ENCODE assay signal across 1 cellular context in the genomic region with DNA sequence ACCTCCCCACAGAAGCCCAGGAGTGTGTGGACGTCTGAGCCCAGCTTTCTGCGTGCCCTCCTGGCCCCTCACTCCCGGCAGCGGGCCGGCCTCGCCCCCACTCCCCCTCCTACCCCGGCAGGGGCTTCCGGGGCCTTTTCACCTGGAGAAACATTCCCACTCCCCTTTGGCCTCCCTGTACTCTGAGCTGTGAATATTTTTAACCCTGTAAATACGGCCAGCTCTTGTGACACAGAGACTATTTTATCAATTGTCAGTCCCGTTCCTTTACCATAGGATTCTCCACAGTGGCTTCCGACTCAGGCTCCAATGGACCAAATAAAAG.
A peak's percentile ranks its signal among the peaks of the same experiment; 100 is the strongest.
TF ChIP-seq lines count a peak whose summit lies in the region.

No MANE protein-coding gene starts in this region.

TF ChIP-seq in HepG2, 621 proteins besides CTCF, POLR2A, EP300 and RAD21 (continues in another document):
- TF ChIP-seq, protein P1, sequence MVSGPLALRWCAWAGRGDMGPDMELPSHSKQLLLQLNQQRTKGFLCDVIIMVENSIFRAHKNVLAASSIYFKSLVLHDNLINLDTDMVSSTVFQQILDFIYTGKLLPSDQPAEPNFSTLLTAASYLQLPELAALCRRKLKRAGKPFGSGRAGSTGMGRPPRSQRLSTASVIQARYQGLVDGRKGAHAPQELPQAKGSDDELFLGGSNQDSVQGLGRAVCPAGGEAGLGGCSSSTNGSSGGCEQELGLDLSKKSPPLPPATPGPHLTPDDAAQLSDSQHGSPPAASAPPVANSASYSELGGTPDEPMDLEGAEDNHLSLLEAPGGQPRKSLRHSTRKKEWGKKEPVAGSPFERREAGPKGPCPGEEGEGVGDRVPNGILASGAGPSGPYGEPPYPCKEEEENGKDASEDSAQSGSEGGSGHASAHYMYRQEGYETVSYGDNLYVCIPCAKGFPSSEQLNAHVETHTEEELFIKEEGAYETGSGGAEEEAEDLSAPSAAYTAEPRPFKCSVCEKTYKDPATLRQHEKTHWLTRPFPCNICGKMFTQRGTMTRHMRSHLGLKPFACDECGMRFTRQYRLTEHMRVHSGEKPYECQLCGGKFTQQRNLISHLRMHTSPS (CRISPR knock-in tag; IDR thresholded peaks at IDR 0.05; ENCODE audit: low read depth): no peak
- TF ChIP-seq, protein P2, sequence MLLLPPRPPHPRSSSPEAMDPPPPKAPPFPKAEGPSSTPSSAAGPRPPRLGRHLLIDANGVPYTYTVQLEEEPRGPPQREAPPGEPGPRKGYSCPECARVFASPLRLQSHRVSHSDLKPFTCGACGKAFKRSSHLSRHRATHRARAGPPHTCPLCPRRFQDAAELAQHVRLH (CRISPR knock-in tag; IDR thresholded peaks at IDR 0.05; ENCODE audit: borderline replicate concordance, low read depth): no peak
- TF ChIP-seq, protein P3, sequence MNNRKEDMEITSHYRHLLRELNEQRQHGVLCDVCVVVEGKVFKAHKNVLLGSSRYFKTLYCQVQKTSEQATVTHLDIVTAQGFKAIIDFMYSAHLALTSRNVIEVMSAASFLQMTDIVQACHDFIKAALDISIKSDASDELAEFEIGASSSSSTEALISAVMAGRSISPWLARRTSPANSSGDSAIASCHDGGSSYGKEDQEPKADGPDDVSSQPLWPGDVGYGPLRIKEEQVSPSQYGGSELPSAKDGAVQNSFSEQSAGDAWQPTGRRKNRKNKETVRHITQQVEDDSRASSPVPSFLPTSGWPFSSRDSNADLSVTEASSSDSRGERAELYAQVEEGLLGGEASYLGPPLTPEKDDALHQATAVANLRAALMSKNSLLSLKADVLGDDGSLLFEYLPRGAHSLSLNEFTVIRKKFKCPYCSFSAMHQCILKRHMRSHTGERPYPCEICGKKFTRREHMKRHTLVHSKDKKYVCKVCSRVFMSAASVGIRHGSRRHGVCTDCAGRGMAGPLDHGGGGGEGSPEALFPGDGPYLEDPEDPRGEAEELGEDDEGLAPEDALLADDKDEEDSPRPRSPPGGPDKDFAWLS (CRISPR knock-in tag; IDR thresholded peaks at IDR 0.05; ENCODE audit: borderline replicate concordance): no peak
- TF ChIP-seq, protein P4, sequence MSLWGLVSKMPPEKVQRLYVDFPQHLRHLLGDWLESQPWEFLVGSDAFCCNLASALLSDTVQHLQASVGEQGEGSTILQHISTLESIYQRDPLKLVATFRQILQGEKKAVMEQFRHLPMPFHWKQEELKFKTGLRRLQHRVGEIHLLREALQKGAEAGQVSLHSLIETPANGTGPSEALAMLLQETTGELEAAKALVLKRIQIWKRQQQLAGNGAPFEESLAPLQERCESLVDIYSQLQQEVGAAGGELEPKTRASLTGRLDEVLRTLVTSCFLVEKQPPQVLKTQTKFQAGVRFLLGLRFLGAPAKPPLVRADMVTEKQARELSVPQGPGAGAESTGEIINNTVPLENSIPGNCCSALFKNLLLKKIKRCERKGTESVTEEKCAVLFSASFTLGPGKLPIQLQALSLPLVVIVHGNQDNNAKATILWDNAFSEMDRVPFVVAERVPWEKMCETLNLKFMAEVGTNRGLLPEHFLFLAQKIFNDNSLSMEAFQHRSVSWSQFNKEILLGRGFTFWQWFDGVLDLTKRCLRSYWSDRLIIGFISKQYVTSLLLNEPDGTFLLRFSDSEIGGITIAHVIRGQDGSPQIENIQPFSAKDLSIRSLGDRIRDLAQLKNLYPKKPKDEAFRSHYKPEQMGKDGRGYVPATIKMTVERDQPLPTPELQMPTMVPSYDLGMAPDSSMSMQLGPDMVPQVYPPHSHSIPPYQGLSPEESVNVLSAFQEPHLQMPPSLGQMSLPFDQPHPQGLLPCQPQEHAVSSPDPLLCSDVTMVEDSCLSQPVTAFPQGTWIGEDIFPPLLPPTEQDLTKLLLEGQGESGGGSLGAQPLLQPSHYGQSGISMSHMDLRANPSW (CRISPR knock-in tag; IDR thresholded peaks at IDR 0.05; ENCODE audit: borderline replicate concordance): no peak
- TF ChIP-seq, protein P5, sequence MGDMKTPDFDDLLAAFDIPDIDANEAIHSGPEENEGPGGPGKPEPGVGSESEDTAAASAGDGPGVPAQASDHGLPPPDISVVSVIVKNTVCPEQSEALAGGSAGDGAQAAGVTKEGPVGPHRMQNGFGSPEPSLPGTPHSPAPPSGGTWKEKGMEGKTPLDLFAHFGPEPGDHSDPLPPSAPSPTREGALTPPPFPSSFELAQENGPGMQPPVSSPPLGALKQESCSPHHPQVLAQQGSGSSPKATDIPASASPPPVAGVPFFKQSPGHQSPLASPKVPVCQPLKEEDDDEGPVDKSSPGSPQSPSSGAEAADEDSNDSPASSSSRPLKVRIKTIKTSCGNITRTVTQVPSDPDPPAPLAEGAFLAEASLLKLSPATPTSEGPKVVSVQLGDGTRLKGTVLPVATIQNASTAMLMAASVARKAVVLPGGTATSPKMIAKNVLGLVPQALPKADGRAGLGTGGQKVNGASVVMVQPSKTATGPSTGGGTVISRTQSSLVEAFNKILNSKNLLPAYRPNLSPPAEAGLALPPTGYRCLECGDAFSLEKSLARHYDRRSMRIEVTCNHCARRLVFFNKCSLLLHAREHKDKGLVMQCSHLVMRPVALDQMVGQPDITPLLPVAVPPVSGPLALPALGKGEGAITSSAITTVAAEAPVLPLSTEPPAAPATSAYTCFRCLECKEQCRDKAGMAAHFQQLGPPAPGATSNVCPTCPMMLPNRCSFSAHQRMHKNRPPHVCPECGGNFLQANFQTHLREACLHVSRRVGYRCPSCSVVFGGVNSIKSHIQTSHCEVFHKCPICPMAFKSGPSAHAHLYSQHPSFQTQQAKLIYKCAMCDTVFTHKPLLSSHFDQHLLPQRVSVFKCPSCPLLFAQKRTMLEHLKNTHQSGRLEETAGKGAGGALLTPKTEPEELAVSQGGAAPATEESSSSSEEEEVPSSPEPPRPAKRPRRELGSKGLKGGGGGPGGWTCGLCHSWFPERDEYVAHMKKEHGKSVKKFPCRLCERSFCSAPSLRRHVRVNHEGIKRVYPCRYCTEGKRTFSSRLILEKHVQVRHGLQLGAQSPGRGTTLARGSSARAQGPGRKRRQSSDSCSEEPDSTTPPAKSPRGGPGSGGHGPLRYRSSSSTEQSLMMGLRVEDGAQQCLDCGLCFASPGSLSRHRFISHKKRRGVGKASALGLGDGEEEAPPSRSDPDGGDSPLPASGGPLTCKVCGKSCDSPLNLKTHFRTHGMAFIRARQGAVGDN (CRISPR knock-in tag; IDR thresholded peaks at IDR 0.05): peak; percentile 59; the same call in 1 of the 2 replicates
- TF ChIP-seq ASH2L (IDR thresholded peaks at IDR 0.05; ENCODE audit: insufficient read length, low read depth, low read length) (no peak), EED (CRISPR knock-in tag; IDR thresholded peaks at IDR 0.05) (no peak), ZNF614 (CRISPR knock-in tag; IDR thresholded peaks at IDR 0.05; ENCODE audit: borderline replicate concordance) (no peak), FOSL2 (CRISPR knock-in tag; IDR thresholded peaks at IDR 0.05) (no peak), ZNF607 (CRISPR knock-in tag; IDR thresholded peaks at IDR 0.05; ENCODE audit: borderline replicate concordance) (no peak), HDAC1 (CRISPR knock-in tag; IDR thresholded peaks at IDR 0.05) (no peak), ZNF138 (CRISPR knock-in tag; IDR thresholded peaks at IDR 0.05; ENCODE audit: low read depth) (no peak), NR2F1 (CRISPR knock-in tag; IDR thresholded peaks at IDR 0.05) (no peak), ZNF446 (CRISPR knock-in tag; IDR thresholded peaks at IDR 0.05) (no peak), ZNF207 (IDR thresholded peaks at IDR 0.05; ENCODE audit: borderline replicate concordance) (no peak), ZNF781 (CRISPR knock-in tag; IDR thresholded peaks at IDR 0.05; ENCODE audit: borderline replicate concordance, not compliant biosample characterization) (no peak), NR2F6 (IDR thresholded peaks at IDR 0.05) (no peak), NR2F6 (CRISPR knock-in tag; IDR thresholded peaks at IDR 0.05) (0 out of 2 replicates have a peak, but pooled peaks have one; percentile 12), ZNF180 (CRISPR knock-in tag; IDR thresholded peaks at IDR 0.05; ENCODE audit: borderline replicate concordance, low read depth) (no peak), ZNF331 (CRISPR knock-in tag; IDR thresholded peaks at IDR 0.05) (no peak), GABPA (IDR thresholded peaks at IDR 0.05; ENCODE audit: low read depth, low read length) (no peak), GABPA (CRISPR knock-in tag; IDR thresholded peaks at IDR 0.05; ENCODE audit: low read depth) (peak; percentile 52; the same call in 1 of the 2 replicates), ARNTL (CRISPR knock-in tag; IDR thresholded peaks at IDR 0.05) (no peak), PITX1 (CRISPR knock-in tag; IDR thresholded peaks at IDR 0.05) (no peak), SAP130 (CRISPR knock-in tag; IDR thresholded peaks at IDR 0.05; ENCODE audit: low read depth) (no peak), FIP1L1 (IDR thresholded peaks at IDR 0.05; ENCODE audit: borderline replicate concordance, insufficient read depth, low read depth, low read length) (no peak), SIN3A (IDR thresholded peaks at IDR 0.05; ENCODE audit: borderline replicate concordance, low read depth, low read length) (no peak), ETV5 (CRISPR knock-in tag; IDR thresholded peaks at IDR 0.05; ENCODE audit: borderline replicate concordance) (peak; percentile 59; the same call in 1 of the 2 replicates)
- TF ChIP-seq, protein P6, sequence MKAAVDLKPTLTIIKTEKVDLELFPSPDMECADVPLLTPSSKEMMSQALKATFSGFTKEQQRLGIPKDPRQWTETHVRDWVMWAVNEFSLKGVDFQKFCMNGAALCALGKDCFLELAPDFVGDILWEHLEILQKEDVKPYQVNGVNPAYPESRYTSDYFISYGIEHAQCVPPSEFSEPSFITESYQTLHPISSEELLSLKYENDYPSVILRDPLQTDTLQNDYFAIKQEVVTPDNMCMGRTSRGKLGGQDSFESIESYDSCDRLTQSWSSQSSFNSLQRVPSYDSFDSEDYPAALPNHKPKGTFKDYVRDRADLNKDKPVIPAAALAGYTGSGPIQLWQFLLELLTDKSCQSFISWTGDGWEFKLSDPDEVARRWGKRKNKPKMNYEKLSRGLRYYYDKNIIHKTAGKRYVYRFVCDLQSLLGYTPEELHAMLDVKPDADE (CRISPR knock-in tag; IDR thresholded peaks at IDR 0.05): no peak
- TF ChIP-seq, protein P7, sequence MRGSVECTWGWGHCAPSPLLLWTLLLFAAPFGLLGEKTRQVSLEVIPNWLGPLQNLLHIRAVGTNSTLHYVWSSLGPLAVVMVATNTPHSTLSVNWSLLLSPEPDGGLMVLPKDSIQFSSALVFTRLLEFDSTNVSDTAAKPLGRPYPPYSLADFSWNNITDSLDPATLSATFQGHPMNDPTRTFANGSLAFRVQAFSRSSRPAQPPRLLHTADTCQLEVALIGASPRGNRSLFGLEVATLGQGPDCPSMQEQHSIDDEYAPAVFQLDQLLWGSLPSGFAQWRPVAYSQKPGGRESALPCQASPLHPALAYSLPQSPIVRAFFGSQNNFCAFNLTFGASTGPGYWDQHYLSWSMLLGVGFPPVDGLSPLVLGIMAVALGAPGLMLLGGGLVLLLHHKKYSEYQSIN (CRISPR knock-in tag; IDR thresholded peaks at IDR 0.05; ENCODE audit: borderline replicate concordance): no peak
- TF ChIP-seq, protein P8, sequence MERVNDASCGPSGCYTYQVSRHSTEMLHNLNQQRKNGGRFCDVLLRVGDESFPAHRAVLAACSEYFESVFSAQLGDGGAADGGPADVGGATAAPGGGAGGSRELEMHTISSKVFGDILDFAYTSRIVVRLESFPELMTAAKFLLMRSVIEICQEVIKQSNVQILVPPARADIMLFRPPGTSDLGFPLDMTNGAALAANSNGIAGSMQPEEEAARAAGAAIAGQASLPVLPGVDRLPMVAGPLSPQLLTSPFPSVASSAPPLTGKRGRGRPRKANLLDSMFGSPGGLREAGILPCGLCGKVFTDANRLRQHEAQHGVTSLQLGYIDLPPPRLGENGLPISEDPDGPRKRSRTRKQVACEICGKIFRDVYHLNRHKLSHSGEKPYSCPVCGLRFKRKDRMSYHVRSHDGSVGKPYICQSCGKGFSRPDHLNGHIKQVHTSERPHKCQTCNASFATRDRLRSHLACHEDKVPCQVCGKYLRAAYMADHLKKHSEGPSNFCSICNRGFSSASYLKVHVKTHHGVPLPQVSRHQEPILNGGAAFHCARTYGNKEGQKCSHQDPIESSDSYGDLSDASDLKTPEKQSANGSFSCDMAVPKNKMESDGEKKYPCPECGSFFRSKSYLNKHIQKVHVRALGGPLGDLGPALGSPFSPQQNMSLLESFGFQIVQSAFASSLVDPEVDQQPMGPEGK (CRISPR knock-in tag; IDR thresholded peaks at IDR 0.05): 0 out of 2 replicates have a peak, but pooled peaks have one; percentile 19
- TF ChIP-seq, protein P9, sequence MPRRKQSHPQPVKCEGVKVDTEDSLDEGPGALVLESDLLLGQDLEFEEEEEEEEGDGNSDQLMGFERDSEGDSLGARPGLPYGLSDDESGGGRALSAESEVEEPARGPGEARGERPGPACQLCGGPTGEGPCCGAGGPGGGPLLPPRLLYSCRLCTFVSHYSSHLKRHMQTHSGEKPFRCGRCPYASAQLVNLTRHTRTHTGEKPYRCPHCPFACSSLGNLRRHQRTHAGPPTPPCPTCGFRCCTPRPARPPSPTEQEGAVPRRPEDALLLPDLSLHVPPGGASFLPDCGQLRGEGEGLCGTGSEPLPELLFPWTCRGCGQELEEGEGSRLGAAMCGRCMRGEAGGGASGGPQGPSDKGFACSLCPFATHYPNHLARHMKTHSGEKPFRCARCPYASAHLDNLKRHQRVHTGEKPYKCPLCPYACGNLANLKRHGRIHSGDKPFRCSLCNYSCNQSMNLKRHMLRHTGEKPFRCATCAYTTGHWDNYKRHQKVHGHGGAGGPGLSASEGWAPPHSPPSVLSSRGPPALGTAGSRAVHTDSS (CRISPR knock-in tag; conservative IDR thresholded peaks at IDR 0.05): no peak
